Comparison of ENCODE assay signal across 29 cellular contexts in the genomic region with DNA sequence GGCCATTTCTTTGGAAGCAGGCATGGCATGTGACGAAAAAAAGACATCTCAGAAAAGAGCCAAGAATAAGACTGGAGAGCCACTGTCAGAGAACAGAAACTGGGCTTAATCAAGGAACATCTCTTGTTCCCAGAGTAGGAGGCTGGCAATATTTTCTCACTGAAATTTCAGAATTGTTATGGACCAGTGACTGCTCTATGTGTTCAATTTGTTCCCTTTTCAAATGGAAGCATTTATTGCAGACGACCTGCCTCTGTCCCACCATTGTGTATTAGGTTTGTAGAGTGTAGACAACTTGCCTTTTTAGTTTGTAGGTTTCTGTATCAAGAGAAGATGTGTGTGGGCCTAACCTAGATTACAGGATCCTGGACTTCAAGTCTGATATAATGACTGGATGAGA.
"Had no signal": no experiment of that assay in that cellular context is flagged by ENCODE, and none has a peak within 500 bp of the region (broad histone marks: within the 10 kb centered on the region; RNA-seq: fewer than 3 reads in every experiment).

No MANE protein-coding gene starts in this region.

- H3K27me3 ChIP-seq: stomach, suprapubic skin, testis, thyroid gland, tibial artery, tibial nerve, transverse colon, upper lobe of left lung, upper lobe of right lung, vagina had no signal

- H3K9me3 ChIP-seq: suprapubic skin, testis, thyroid gland, upper lobe of right lung, vagina had no signal

- H3K4me3 ChIP-seq: stomach, suprapubic skin, testis, thoracic aorta, thyroid gland, tibial artery, tibial nerve, transverse colon, upper lobe of left lung, upper lobe of right lung, vagina had no signal

- FAIRE-seq: urothelium cell line had no signal

- DNase-seq: stimulated activated CD4-positive, alpha-beta T cell treated with anti-CD3 and anti-CD28 coated beads, Interleukin-2, amount 100 ng/mL, for 24 hours; stimulated activated CD4-positive, alpha-beta T cell treated with anti-CD3 and anti-CD28 coated beads, Interleukin-2, amount 100 ng/mL, for 48 hours; stimulated activated CD4-positive, alpha-beta T cell treated with anti-CD3 and anti-CD28 coated beads, Interleukin-4, amount 100 ng/mL, for 1 hour; stimulated activated CD4-positive, alpha-beta T cell treated with anti-CD3 and anti-CD28 coated beads, Interleukin-4, amount 100 ng/mL, for 24 hours; stimulated activated CD4-positive, alpha-beta T cell treated with anti-CD3 and anti-CD28 coated beads, Interleukin-4, amount 100 ng/mL, for 4 hours; stimulated activated CD8-positive, alpha-beta memory T cell treated with anti-CD3 and anti-CD28 coated beads, Interleukin-4, amount 100 ng/mL, for 48 hours; stimulated activated naive B cell treated with anti-CD40 and anti-IgM and Interleukin-4, amounts not matched to agents 10 μg/mL and 1 μg/mL and 100 μg/mL, for 72 hours; stimulated activated naive CD4-positive, alpha-beta T cell; stimulated activated naive CD4-positive, alpha-beta T cell treated with Interleukin-2 at 50 U/mL for 16 hours; stimulated activated naive CD8-positive, alpha-beta T cell treated with anti-CD3 and anti-CD28 coated beads, Interleukin-15, amount 100 ng/mL, for 72 hours; stimulated activated naive CD8-positive, alpha-beta T cell treated with anti-CD3 and anti-CD28 coated beads, Interleukin-15, Interleukin-2, amounts not matched to agents 100 U/mL and 50 U/mL, for 24 hours; stomach; substantia nigra; testis; thyroid gland; tibial artery; transverse colon; trophoblast cell; upper lobe of left lung; upper lobe of right lung had no signal

- H3K27ac Mint-ChIP-seq: stimulated activated effector memory CD8-positive, alpha-beta T cell treated with anti-CD3 and anti-CD28 coated beads, Interleukin-12 subunit alpha, Interleukin-12 subunit beta, amount 100 ng/mL, for 72 hours; stimulated activated memory B cell treated with anti-CD40 and anti-IgM and Interleukin-4, amounts not matched to agents 10 μg/mL and 1 μg/mL and 100 μg/mL, for 72 hours; stimulated activated naive B cell treated with anti-CD40 and anti-IgM and Interleukin-4, amounts not matched to agents 10 μg/mL and 1 μg/mL and 100 μg/mL, for 72 hours; stimulated activated naive CD8-positive, alpha-beta T cell treated with anti-CD3 and anti-CD28 coated beads, Interleukin-15, amount 100 ng/mL, for 72 hours; stimulated activated naive CD8-positive, alpha-beta T cell treated with anti-CD3 and anti-CD28 coated beads, Interleukin-15, Interleukin-2, amounts not matched to agents 100 ng/mL and 50 ng/mL, for 24 hours; type B pancreatic cell had no signal

- H3K27ac ChIP-seq: stomach, suprapubic skin, testis, thoracic aorta, thyroid gland, tibial artery, tibial nerve, transverse colon, upper lobe of left lung, upper lobe of right lung, vagina had no signal

- H3K27me3 Mint-ChIP-seq: stimulated activated naive B cell treated with anti-CD40 and anti-IgM and Interleukin-4, amounts not matched to agents 10 μg/mL and 1 μg/mL and 100 μg/mL, for 72 hours; type B pancreatic cell had no signal

- H3K4me1 Mint-ChIP-seq: stimulated activated effector memory CD8-positive, alpha-beta T cell treated with anti-CD3 and anti-CD28 coated beads, Interleukin-12 subunit alpha, Interleukin-12 subunit beta, amount 100 ng/mL, for 72 hours; stimulated activated memory B cell treated with anti-CD40 and anti-IgM and Interleukin-4, amounts not matched to agents 10 μg/mL and 1 μg/mL and 100 μg/mL, for 72 hours; stimulated activated naive B cell treated with anti-CD40 and anti-IgM and Interleukin-4, amounts not matched to agents 10 μg/mL and 1 μg/mL and 100 μg/mL, for 72 hours; stimulated activated naive CD8-positive, alpha-beta T cell treated with anti-CD3 and anti-CD28 coated beads, Interleukin-15, amount 100 ng/mL, for 72 hours had no signal

- H3K36me3 Mint-ChIP-seq: stimulated activated effector memory CD8-positive, alpha-beta T cell treated with anti-CD3 and anti-CD28 coated beads, Interleukin-12 subunit alpha, Interleukin-12 subunit beta, amount 100 ng/mL, for 72 hours had no signal

- ATAC-seq: stimulated activated effector memory CD8-positive, alpha-beta T cell treated with anti-CD3 and anti-CD28 coated beads, Interleukin-12 subunit alpha, Interleukin-12 subunit beta, amount 100 ng/mL, for 72 hours; stimulated activated memory B cell treated with anti-CD40 and anti-IgM and Interleukin-4, amounts not matched to agents 10 μg/mL and 1 μg/mL and 100 μg/mL, for 72 hours; stimulated activated naive B cell treated with anti-CD40 and anti-IgM and Interleukin-4, amounts not matched to agents 10 μg/mL and 1 μg/mL and 100 μg/mL, for 72 hours; stimulated activated naive CD8-positive, alpha-beta T cell treated with anti-CD3 and anti-CD28 coated beads, Interleukin-15, amount 100 ng/mL, for 72 hours; stimulated activated naive CD8-positive, alpha-beta T cell treated with anti-CD3 and anti-CD28 coated beads, Interleukin-15, Interleukin-2, amounts not matched to agents 100 U/mL and 50 U/mL, for 24 hours; upper lobe of right lung had no signal

- H3K4me1 ChIP-seq: suprapubic skin, testis, thyroid gland, tibial nerve, upper lobe of left lung, upper lobe of right lung, vagina had no signal

- H3K36me3 ChIP-seq: suprapubic skin, thoracic aorta, thyroid gland, transverse colon, upper lobe of left lung, upper lobe of right lung, vagina had no signal

- H3K4me3 Mint-ChIP-seq: stimulated activated effector memory CD8-positive, alpha-beta T cell treated with anti-CD3 and anti-CD28 coated beads, Interleukin-12 subunit alpha, Interleukin-12 subunit beta, amount 100 ng/mL, for 72 hours; stimulated activated memory B cell treated with anti-CD40 and anti-IgM and Interleukin-4, amounts not matched to agents 10 μg/mL and 1 μg/mL and 100 μg/mL, for 72 hours; stimulated activated naive B cell treated with anti-CD40 and anti-IgM and Interleukin-4, amounts not matched to agents 10 μg/mL and 1 μg/mL and 100 μg/mL, for 72 hours; stimulated activated naive CD8-positive, alpha-beta T cell treated with anti-CD3 and anti-CD28 coated beads, Interleukin-15, amount 100 ng/mL, for 72 hours; stimulated activated naive CD8-positive, alpha-beta T cell treated with anti-CD3 and anti-CD28 coated beads, Interleukin-15, Interleukin-2, amounts not matched to agents 100 ng/mL and 50 ng/mL, for 24 hours; type B pancreatic cell had no signal
